17 cellular contexts compared by ENCODE assay signal in the genomic region with DNA sequence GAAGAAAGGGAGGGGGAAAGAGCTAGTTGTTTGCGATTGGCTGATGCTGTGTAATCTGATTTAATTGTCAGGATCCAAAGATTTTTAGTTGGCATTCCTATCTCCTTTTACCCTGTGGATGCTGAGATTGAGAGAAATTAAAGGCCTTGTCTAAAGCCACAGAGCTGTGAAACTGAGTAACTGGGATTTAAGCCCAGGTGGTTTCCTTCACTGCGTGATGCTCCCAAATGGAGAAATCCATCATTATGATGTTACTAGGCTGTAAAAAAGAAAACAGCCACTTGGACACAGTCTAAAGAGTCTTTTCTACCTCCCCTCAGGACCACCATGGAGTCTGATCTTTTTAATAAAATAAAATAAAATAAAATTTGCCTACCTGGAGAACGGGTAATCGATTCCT.
"Had no signal": no experiment of that assay in that cellular context is flagged by ENCODE, and none has a peak within 500 bp of the region (broad histone marks: within the 10 kb centered on the region; RNA-seq: fewer than 3 reads in every experiment).

No MANE protein-coding gene starts in this region.

- H3K9me3 ChIP-seq: colonic mucosa, ovary, sigmoid colon had no signal

- H3K27ac ChIP-seq: colonic mucosa, foreskin keratinocyte, sigmoid colon had no signal

- H3K4me1 Mint-ChIP-seq: stimulated activated memory B cell treated with anti-CD40 and anti-IgM and Interleukin-4, amounts not matched to agents 10 μg/mL and 1 μg/mL and 100 μg/mL, for 72 hours had no signal

- H3K27me3 ChIP-seq: colonic mucosa, foreskin keratinocyte, ovary, sigmoid colon had no signal

- H3K27ac Mint-ChIP-seq: activated CD4-positive, alpha-beta memory T cell treated with anti-CD3 and anti-CD28 coated beads, Interleukin-2, amount 10 ng/mL, durations not matched to agents 7 days and 5 days; brain; mesothelial cell of epicardium; stimulated activated memory B cell treated with anti-CD40 and anti-IgM and Interleukin-4, amounts not matched to agents 10 μg/mL and 1 μg/mL and 100 μg/mL, for 72 hours; WTC11 had no signal

- H3K36me3 ChIP-seq: colonic mucosa, ovary, sigmoid colon had no signal

- H3K4me3 ChIP-seq: colonic mucosa, ovary, sigmoid colon had no signal

- DNase-seq: activated CD8-positive, alpha-beta memory T cell treated with anti-CD3 and anti-CD28 coated beads, Interleukin-2, amount 50 U/mL, for 48 hours; activated effector memory CD4-positive, alpha-beta T cell treated with anti-CD3 and anti-CD28 coated beads, Interleukin-2, amount 50 U/mL, for 16 hours; caudate nucleus; colonic mucosa; foreskin keratinocyte; glutamatergic neuron; hippocampal formation; ovary; sigmoid colon; stimulated activated CD4-positive, alpha-beta T cell treated with anti-CD3 and anti-CD28 coated beads, Interleukin-4, amount 100 ng/mL, for 4 hours had no signal

- H3K4me3 Mint-ChIP-seq: activated CD4-positive, alpha-beta memory T cell treated with anti-CD3 and anti-CD28 coated beads, Interleukin-2, amount 10 ng/mL, durations not matched to agents 7 days and 5 days; activated CD4-positive, alpha-beta T cell treated with anti-CD3 and anti-CD28 coated beads for 36 hours; brain; mesothelial cell of epicardium; stimulated activated memory B cell treated with anti-CD40 and anti-IgM and Interleukin-4, amounts not matched to agents 10 μg/mL and 1 μg/mL and 100 μg/mL, for 72 hours; WTC11 had no signal

- H3K4me1 ChIP-seq: colonic mucosa, foreskin keratinocyte, sigmoid colon had no signal

- H3K27me3 Mint-ChIP-seq: activated CD4-positive, alpha-beta memory T cell treated with anti-CD3 and anti-CD28 coated beads, Interleukin-2, amount 10 ng/mL, durations not matched to agents 7 days and 5 days; activated CD4-positive, alpha-beta T cell treated with anti-CD3 and anti-CD28 coated beads for 36 hours; brain; stimulated activated memory B cell treated with anti-CD40 and anti-IgM and Interleukin-4, amounts not matched to agents 10 μg/mL and 1 μg/mL and 100 μg/mL, for 72 hours had no signal

- H3K36me3 Mint-ChIP-seq: brain; mesothelial cell of epicardium; stimulated activated memory B cell treated with anti-CD40 and anti-IgM and Interleukin-4, amounts not matched to agents 10 μg/mL and 1 μg/mL and 100 μg/mL, for 72 hours; WTC11 had no signal

- ATAC-seq: foreskin keratinocyte; left lobe of liver; stimulated activated memory B cell treated with anti-CD40 and anti-IgM and Interleukin-4, amounts not matched to agents 10 μg/mL and 1 μg/mL and 100 μg/mL, for 72 hours; WTC11 had no signal
